ENCODE assay signal across 28 cellular contexts in genomic region chr22:16935209-16935608, GRCh38.
"Had no signal": no experiment of that assay in that cellular context is flagged by ENCODE, and none has a peak within 500 bp of the region (broad histone marks: within the 10 kb centered on the region; RNA-seq: fewer than 3 reads in every experiment).

No MANE protein-coding gene starts in this region.

- H3K27ac Mint-ChIP-seq: natural killer cell; nephron; neural progenitor cell; progenitor cell of endocrine pancreas; stimulated activated naive B cell treated with anti-CD40 and anti-IgM and Interleukin-4, amounts not matched to agents 10 μg/mL and 1 μg/mL and 100 μg/mL, for 72 hours; stimulated activated naive CD8-positive, alpha-beta T cell treated with anti-CD3 and anti-CD28 coated beads, Interleukin-15, Interleukin-2, amounts not matched to agents 100 ng/mL and 50 ng/mL, for 24 hours had no signal

- H3K27ac ChIP-seq: neural progenitor cell, ovary, parathyroid adenoma, psoas muscle, right lobe of liver, sigmoid colon, stomach, thoracic aorta, thyroid gland, tibial nerve, upper lobe of left lung, vagina had no signal

- H3K36me3 Mint-ChIP-seq: natural killer cell; neural progenitor cell; stimulated activated naive B cell treated with anti-CD40 and anti-IgM and Interleukin-4, amounts not matched to agents 10 μg/mL and 1 μg/mL and 100 μg/mL, for 72 hours had no signal

- DNase-seq: natural killer cell; occipital lobe; ovary; posterior cingulate gyrus; psoas muscle; right cardiac atrium; right lobe of liver; sigmoid colon; small intestine; stimulated activated CD4-positive, alpha-beta T cell treated with anti-CD3 and anti-CD28 coated beads, Interleukin-15, amount 100 ng/mL, for 24 hours; stimulated activated CD4-positive, alpha-beta T cell treated with anti-CD3 and anti-CD28 coated beads, Interleukin-2, amount 100 ng/mL, for 24 hours; stimulated activated CD4-positive, alpha-beta T cell treated with anti-CD3 and anti-CD28 coated beads, Interleukin-2, amount 100 ng/mL, for 48 hours; stimulated activated CD4-positive, alpha-beta T cell treated with anti-CD3 and anti-CD28 coated beads, Interleukin-4, amount 100 ng/mL, for 24 hours; stimulated activated naive B cell treated with anti-CD40 and anti-IgM and Interleukin-4, amounts not matched to agents 10 μg/mL and 1 μg/mL and 100 μg/mL, for 72 hours; stimulated activated naive CD4-positive, alpha-beta T cell treated with Interleukin-2 at 50 U/mL for 16 hours; stomach; thyroid gland; trophoblast cell; upper lobe of left lung had no signal

- H3K36me3 ChIP-seq: neural progenitor cell, ovary, right lobe of liver, sigmoid colon, stomach, thoracic aorta, thyroid gland, tibial nerve, upper lobe of left lung, vagina had no signal

- H3K9me3 Mint-ChIP-seq: natural killer cell; stimulated activated naive B cell treated with anti-CD40 and anti-IgM and Interleukin-4, amounts not matched to agents 10 μg/mL and 1 μg/mL and 100 μg/mL, for 72 hours; stimulated activated naive CD8-positive, alpha-beta T cell treated with anti-CD3 and anti-CD28 coated beads, Interleukin-15, Interleukin-2, amounts not matched to agents 100 ng/mL and 50 ng/mL, for 24 hours had no signal

- H3K4me3 ChIP-seq: neural progenitor cell, ovary, psoas muscle, right lobe of liver, sigmoid colon, stomach, thoracic aorta, thyroid gland, tibial nerve, upper lobe of left lung, vagina had no signal

- H3K27me3 ChIP-seq: ovary, right lobe of liver, thyroid gland, tibial nerve, upper lobe of left lung, vagina had no signal

- H3K4me1 Mint-ChIP-seq: nephron, neural progenitor cell had no signal

- FAIRE-seq: small intestine, urothelium cell line had no signal

- H3K4me1 ChIP-seq: neural progenitor cell, parathyroid adenoma, psoas muscle, right lobe of liver, sigmoid colon, stomach, thyroid gland, tibial nerve, upper lobe of left lung, vagina had no signal

- H3K9me3 ChIP-seq: ovary, psoas muscle, right lobe of liver, sigmoid colon, stomach, thoracic aorta, thyroid gland, tibial nerve, upper lobe of left lung, vagina had no signal

- ATAC-seq: psoas muscle; right cardiac atrium; right lobe of liver; stimulated activated naive B cell treated with anti-CD40 and anti-IgM and Interleukin-4, amounts not matched to agents 10 μg/mL and 1 μg/mL and 100 μg/mL, for 72 hours had no signal

- H3K4me3 Mint-ChIP-seq: natural killer cell; nephron; neural progenitor cell; stimulated activated naive B cell treated with anti-CD40 and anti-IgM and Interleukin-4, amounts not matched to agents 10 μg/mL and 1 μg/mL and 100 μg/mL, for 72 hours; stimulated activated naive CD8-positive, alpha-beta T cell treated with anti-CD3 and anti-CD28 coated beads, Interleukin-15, Interleukin-2, amounts not matched to agents 100 ng/mL and 50 ng/mL, for 24 hours had no signal
